In genomic region chr19:38690832-38691231, GRCh38 we compare ENCODE assay signal across 12 cellular contexts. TPM values are rescaled to one million over a fixed set of nuclear protein-coding genes. Genes with fewer than 3 reads are reported as not detected.
DNase-seq lines count a peak whose midpoint lies in the region; ATAC-seq and TF ChIP-seq lines count a peak whose summit lies in the region.
"Had no signal": no experiment of that assay in that cellular context is flagged by ENCODE, and none has a peak within 500 bp of the region (broad histone marks: within the 10 kb centered on the region; RNA-seq: fewer than 3 reads in every experiment).

No MANE protein-coding gene starts in this region.

- DNase-seq in right atrium auricular region (ENCODE audit: low spot score) (no peak), Right ventricle myocardium inferior (ENCODE audit: missing footprints) (no peak), endodermal cell (no peak), DMS79 treated with DMSO at 0.1 percent for 48 hours (lab: John Stamatoyannopoulos, UW) (no peak)
- DNase-seq in stimulated activated naive B cell treated with anti-CD40 and anti-IgM and Interleukin-4, amounts not matched to agents 10 μg/mL and 1 μg/mL and 100 μg/mL, for 72 hours: no peak
- no peak for DNase-seq in activated CD4-positive, alpha-beta T cell treated with anti-CD3 and anti-CD28 coated beads, Interleukin-2, amount 50 U/mL, for 4 hours
- DNase-seq: activated naive CD8-positive, alpha-beta T cell treated with anti-CD3 and anti-CD28 coated beads, Interleukin-2, amount 10 ng/mL, durations not matched to agents 7 days and 5 days; NCI-H510A treated with DMSO at 0.1 percent for 48 hours had no signal

- no peaks in the 10 kb centered on the region for H3K27me3 ChIP-seq in right atrium auricular region
- no peaks in the 10 kb centered on the region for H3K27me3 ChIP-seq in endodermal cell (ENCODE audit: control insufficient read depth, insufficient read depth, low read length, poor library complexity, severe bottlenecking)
- H3K27me3 ChIP-seq in neutrophil: no peaks in the 10 kb centered on the region

- no peak overlapping the region for H3K9ac ChIP-seq in endodermal cell (ENCODE audit: extremely low read depth, low read length, poor library complexity, severe bottlenecking)

- WGBS in endodermal cell (ENCODE audit: insufficient coverage in 1 of 2, insufficient read length in 1 of 2), 2 experiments: 98 to 100% methylated on average over 4 to 7 of the region's 7 CpGs

- intact Hi-C loops in Right ventricle myocardium inferior (cut with DNase I): no loop called here

- H3K4me1 Mint-ChIP-seq in endodermal cell: peaks cover 28% of the 10 kb centered on the region
- H3K4me1 Mint-ChIP-seq in stimulated activated naive B cell treated with anti-CD40 and anti-IgM and Interleukin-4, amounts not matched to agents 10 μg/mL and 1 μg/mL and 100 μg/mL, for 72 hours: peaks cover 58 to 84% of the 10 kb centered on the region in 2 donors

- no peaks in the 10 kb centered on the region for H3K27me3 Mint-ChIP-seq in endodermal cell (ENCODE audit: insufficient read depth)
- no peaks in the 10 kb centered on the region for H3K27me3 Mint-ChIP-seq in stimulated activated naive B cell treated with anti-CD40 and anti-IgM and Interleukin-4, amounts not matched to agents 10 μg/mL and 1 μg/mL and 100 μg/mL, for 72 hours
- H3K27me3 Mint-ChIP-seq: activated naive CD8-positive, alpha-beta T cell treated with anti-CD3 and anti-CD28 coated beads, Interleukin-2, amount 10 ng/mL, durations not matched to agents 7 days and 5 days had no signal

- peaks cover 39% of the 10 kb centered on the region for H3K36me3 Mint-ChIP-seq in endodermal cell (ENCODE audit: low read depth)
- peaks cover 15 to 38% of the 10 kb centered on the region in 2 donors for H3K36me3 Mint-ChIP-seq in stimulated activated naive B cell treated with anti-CD40 and anti-IgM and Interleukin-4, amounts not matched to agents 10 μg/mL and 1 μg/mL and 100 μg/mL, for 72 hours

- H3K36me3 ChIP-seq in right atrium auricular region: peaks cover 15% of the 10 kb centered on the region
- H3K36me3 ChIP-seq in endodermal cell (ENCODE audit: control insufficient read depth, insufficient read depth, low read length): peaks cover 56% of the 10 kb centered on the region
- peaks cover 6% of the 10 kb centered on the region for H3K36me3 ChIP-seq in neutrophil

- peak overlapping the region; percentile 90 to 93 for H3K27ac ChIP-seq in right atrium auricular region
- no peak overlapping the region for H3K27ac ChIP-seq in endodermal cell (ENCODE audit: low read depth, low read length)
- H3K27ac ChIP-seq in neutrophil: peak overlapping the region; percentile 37

- no peaks in the 10 kb centered on the region for H3K9me3 ChIP-seq in right atrium auricular region
- H3K9me3 ChIP-seq in endodermal cell (ENCODE audit: control insufficient read depth, low read length): no peaks in the 10 kb centered on the region
- no peaks in the 10 kb centered on the region for H3K9me3 ChIP-seq in neutrophil

- H3K4me3 Mint-ChIP-seq in endodermal cell: no peak overlapping the region
- H3K4me3 Mint-ChIP-seq in stimulated activated naive B cell treated with anti-CD40 and anti-IgM and Interleukin-4, amounts not matched to agents 10 μg/mL and 1 μg/mL and 100 μg/mL, for 72 hours: no peak overlapping the region
- H3K4me3 Mint-ChIP-seq: activated naive CD8-positive, alpha-beta T cell treated with anti-CD3 and anti-CD28 coated beads, Interleukin-2, amount 10 ng/mL, durations not matched to agents 7 days and 5 days had no signal

- H3K9me3 Mint-ChIP-seq in endodermal cell: no peaks in the 10 kb centered on the region
- H3K9me3 Mint-ChIP-seq in stimulated activated naive B cell treated with anti-CD40 and anti-IgM and Interleukin-4, amounts not matched to agents 10 μg/mL and 1 μg/mL and 100 μg/mL, for 72 hours: no peaks in the 10 kb centered on the region
- H3K9me3 Mint-ChIP-seq: activated naive CD8-positive, alpha-beta T cell treated with anti-CD3 and anti-CD28 coated beads, Interleukin-2, amount 10 ng/mL, durations not matched to agents 7 days and 5 days had no signal

- no peak for TF ChIP-seq CTCF in right atrium auricular region (IDR thresholded peaks at IDR 0.05)
- no peak for TF ChIP-seq CTCF in endodermal cell (conservative IDR thresholded peaks at IDR 0.05)
- TF ChIP-seq CTCF in neutrophil (IDR thresholded peaks at IDR 0.05): no peak

- peaks cover 3 to 94% of the 10 kb centered on the region in 2 donors for H3K4me1 ChIP-seq in right atrium auricular region
- peaks cover 15% of the 10 kb centered on the region for H3K4me1 ChIP-seq in endodermal cell (ENCODE audit: control insufficient read depth, insufficient read depth, low read length)
- H3K4me1 ChIP-seq in neutrophil (ENCODE audit: control insufficient read depth in 1 of 2, insufficient read depth in 1 of 2, low read depth in 1 of 2, low read length in 1 of 2): peaks cover 69 to 81% of the 10 kb centered on the region in 2 experiments

- peak overlapping the region; percentile 69 for H3K27ac Mint-ChIP-seq in endodermal cell
- no peak overlapping the region for H3K27ac Mint-ChIP-seq in stimulated activated naive B cell treated with anti-CD40 and anti-IgM and Interleukin-4, amounts not matched to agents 10 μg/mL and 1 μg/mL and 100 μg/mL, for 72 hours
- H3K27ac Mint-ChIP-seq: activated naive CD8-positive, alpha-beta T cell treated with anti-CD3 and anti-CD28 coated beads, Interleukin-2, amount 10 ng/mL, durations not matched to agents 7 days and 5 days had no signal

- H3K4me3 ChIP-seq in right atrium auricular region (no peak overlapping the region), endodermal cell (ENCODE audit: low read length) (no peak overlapping the region), neutrophil (ENCODE audit: low read depth in 1 of 2, low read length in 1 of 2) (no peak overlapping the region)

- ATAC-seq in Right ventricle myocardium inferior (no peak), HG03097 (IDR thresholded peaks at IDR 0.05; ENCODE audit: low FRiP score, unreplicated experiment) (no peak)
- no peak for ATAC-seq in stimulated activated naive B cell treated with anti-CD40 and anti-IgM and Interleukin-4, amounts not matched to agents 10 μg/mL and 1 μg/mL and 100 μg/mL, for 72 hours (replicated peaks)

RNA-seq across cellular contexts. Expression of gene ACTN4, which starts 43.4 kb away (rescaled TPM):
- 100 to 1,000 TPM; 115 to 180 TPM for total RNA-seq in right atrium auricular region
- 145 TPM for total RNA-seq in Right ventricle myocardium inferior
- 100 to 1,000 TPM; 378 to 437 TPM for total RNA-seq in endodermal cell
- polyA plus RNA-seq in endodermal cell (2013, experiment 1 of 2): 322 TPM
- 298 TPM for polyA plus RNA-seq in endodermal cell (2013, experiment 2 of 2)

RNA-seq across cellular contexts. Expression of gene CAPN12, which starts 53.4 kb away (rescaled TPM):
- total RNA-seq in right atrium auricular region (under 1 TPM; 0.74 to 0.90 TPM), Right ventricle myocardium inferior (not detected), endodermal cell (10 to 100 TPM; 14.5 to 83.0 TPM)
- 9.1 TPM for polyA plus RNA-seq in endodermal cell (2013, experiment 1 of 2)
- 8.0 TPM for polyA plus RNA-seq in endodermal cell (2013, experiment 2 of 2)
- total RNA-seq: H4, SK-MEL-5 had no signal

Comparison
In these comparisons a context has a peak if more than half of its experiments do, and no peak if none do; other contexts are left out.
1. RNA of gene CAPN12, which starts 53.4 kb away (total RNA-seq): 14.5 to 83.0 TPM in endodermal cell; 0.74 to 0.90 TPM in right atrium auricular region and not detected in Right ventricle myocardium inferior (single experiment); every median in the first group is over 4 times any median in the second.